26 cellular contexts compared by ENCODE assay signal in the genomic region with DNA sequence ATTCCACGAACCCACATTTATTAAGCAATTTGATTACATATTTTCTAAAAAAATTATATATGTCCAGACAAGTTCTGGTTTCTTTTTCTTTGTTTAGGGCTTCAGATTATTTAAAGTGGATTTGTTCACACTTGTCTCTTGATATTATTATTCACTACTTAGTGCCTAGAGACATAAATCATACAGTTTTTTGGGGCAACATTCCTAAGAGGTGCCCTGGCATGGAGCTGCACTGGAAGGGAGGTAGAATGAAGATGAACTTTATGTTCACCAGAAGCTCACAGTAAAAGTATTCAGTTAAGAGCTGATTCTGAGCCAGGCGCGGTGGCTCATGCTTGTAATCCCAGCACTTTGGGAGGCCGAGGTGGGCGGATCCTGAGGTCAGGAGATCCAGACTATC.
"Had no signal": no experiment of that assay in that cellular context is flagged by ENCODE, and none has a peak within 500 bp of the region (broad histone marks: within the 10 kb centered on the region; RNA-seq: fewer than 3 reads in every experiment).

No MANE protein-coding gene starts in this region.

- H3K4me1 ChIP-seq: body of pancreas, gastrocnemius medialis, heart left ventricle had no signal

- H3K4me3 ChIP-seq: body of pancreas, coronary artery, dorsolateral prefrontal cortex, gastrocnemius medialis, heart left ventricle had no signal

- H3K9me3 ChIP-seq: body of pancreas, gastrocnemius medialis, heart left ventricle had no signal

- DNase-seq: activated B cell treated with CpG ODN at 0.5 μM for 24 hours; activated CD4-positive, alpha-beta T cell treated with anti-CD3 and anti-CD28 coated beads for 48 hours; activated CD4-positive, alpha-beta T cell treated with anti-CD3 and anti-CD28 coated beads, Interleukin-2, amount 50 U/mL, for 1 hour; activated CD4-positive, alpha-beta T cell treated with anti-CD3 and anti-CD28 coated beads, Interleukin-2, amount 50 U/mL, for 48 hours; activated CD8-positive, alpha-beta memory T cell treated with anti-CD3 and anti-CD28 coated beads for 24 hours; activated CD8-positive, alpha-beta T cell treated with anti-CD3 and anti-CD28 coated beads for 36 hours; activated effector memory CD4-positive, alpha-beta T cell treated with anti-CD3 and anti-CD28 coated beads, Interleukin-2, amount 50 U/mL, for 16 hours; activated naive CD4-positive, alpha-beta T cell treated with anti-CD3 and anti-CD28 coated beads, Interleukin-2, amount 10 ng/mL, durations not matched to agents 7 days and 5 days; activated naive CD8-positive, alpha-beta T cell treated with anti-CD3 and anti-CD28 coated beads, Interleukin-2, amount 10 ng/mL, durations not matched to agents 7 days and 5 days; activated T-cell treated with anti-CD3 and anti-CD28 coated beads, Interleukin-2, amount 50 U/mL, for 4 hours; body of pancreas; dorsolateral prefrontal cortex; effector memory CD4-positive, alpha-beta T cell; endodermal cell; foreskin fibroblast; gastrocnemius medialis; glutamatergic neuron; heart left ventricle; hypothalamus; T-helper 1 cell; T-helper 17 cell; T1000; WERI-Rb-1 had no signal

- ATAC-seq: activated CD4-positive, CD25-positive, alpha-beta regulatory T cell treated with anti-CD3 and anti-CD28 coated beads, Interleukin-2, amount 50 U/mL, for 24 hours; activated CD8-positive, alpha-beta T cell treated with anti-CD3 and anti-CD28 coated beads for 36 hours; activated naive CD4-positive, alpha-beta T cell treated with anti-CD3 and anti-CD28 coated beads, Interleukin-2, amount 50 U/mL, for 72 hours; activated T-cell treated with anti-CD3 and anti-CD28 coated beads, Interleukin-2, amount 50 U/mL, for 4 hours; body of pancreas; gastrocnemius medialis; heart left ventricle; T-helper 17 cell had no signal

- H3K36me3 ChIP-seq: gastrocnemius medialis, heart left ventricle, WERI-Rb-1 had no signal

- H3K27ac ChIP-seq: body of pancreas, coronary artery, dorsolateral prefrontal cortex, gastrocnemius medialis, heart left ventricle, WERI-Rb-1 had no signal

- H3K27me3 ChIP-seq: body of pancreas, dorsolateral prefrontal cortex, gastrocnemius medialis, heart left ventricle had no signal
